Comparison of ENCODE assay signal across 24 cellular contexts in the genomic region with DNA sequence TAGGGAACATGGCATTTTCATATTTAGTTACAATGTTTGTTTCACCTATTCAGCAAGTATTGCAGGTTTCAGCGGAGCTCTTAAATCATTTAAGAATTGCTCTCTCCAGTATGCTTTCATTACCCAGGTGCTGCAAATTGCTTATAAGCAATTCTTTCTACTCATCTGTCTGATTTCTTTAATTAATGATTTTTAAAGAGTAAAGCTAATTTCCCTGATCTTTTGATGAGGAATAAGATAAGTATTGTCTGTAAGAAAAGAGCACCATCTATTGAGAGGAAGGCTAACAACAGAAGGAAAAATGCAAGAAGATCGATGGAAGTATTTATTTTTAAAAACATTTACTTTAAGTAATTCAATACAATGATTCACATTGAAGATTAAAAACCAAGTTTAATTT. TPM values are rescaled to one million over a fixed set of nuclear protein-coding genes. Genes with fewer than 3 reads are reported as not detected.
DNase-seq lines count a peak whose midpoint lies in the region; ATAC-seq and TF ChIP-seq lines count a peak whose summit lies in the region.
"Had no signal": no experiment of that assay in that cellular context is flagged by ENCODE, and none has a peak within 500 bp of the region (broad histone marks: within the 10 kb centered on the region; RNA-seq: fewer than 3 reads in every experiment).

No MANE protein-coding gene starts in this region.

- H2AFZ ChIP-seq in HCT116 (ENCODE audit: low read depth, low read length, poor library complexity, severe bottlenecking) (no peak overlapping the region), hepatocyte (no peak overlapping the region)

- peaks cover 8% of the 10 kb centered on the region for H3K4me1 ChIP-seq in BE2C
- no peaks in the 10 kb centered on the region for H3K4me1 ChIP-seq in HCT116 (ENCODE audit: control insufficient read depth in 1 of 2, insufficient read depth in 2 of 2, low read length in 2 of 2)
- no peaks in the 10 kb centered on the region for H3K4me1 ChIP-seq in hepatocyte (ENCODE audit: insufficient read depth)
- H3K4me1 ChIP-seq in sigmoid colon: no peaks in the 10 kb centered on the region

- H4K20me1 ChIP-seq in HCT116 (ENCODE audit: insufficient read depth): no peaks in the 10 kb centered on the region
- no peaks in the 10 kb centered on the region for H4K20me1 ChIP-seq in hepatocyte (ENCODE audit: insufficient read depth, poor library complexity, severe bottlenecking)

- H3K9me2 ChIP-seq in HCT116 (ENCODE audit: insufficient read depth) (no peaks in the 10 kb centered on the region), hepatocyte (replicated peaks; ENCODE audit: insufficient read depth) (no peaks in the 10 kb centered on the region)

- peak overlapping the region; percentile 83 for H3K4me3 ChIP-seq in BE2C (ENCODE audit: low read depth, low read length)
- no peak overlapping the region for H3K4me3 ChIP-seq in HCT116 (replicated peaks in 1 of 2; ENCODE audit: low read depth in 1 of 2, low read length in 2 of 2)
- no peak overlapping the region for H3K4me3 ChIP-seq in hepatocyte
- H3K4me3 ChIP-seq in sigmoid colon: no peak overlapping the region
- H3K4me3 ChIP-seq: SK-N-MC had no signal

- RAD21 ChIA-PET in HCT116 (lab: Charles Lee; ENCODE audit: low non-redundant PET in 1 of 2, low total read pairs in 2 of 2, uncharacterized antibody in 2 of 2, unreplicated experiment in 2 of 2): no interaction called here

- no peaks in the 10 kb centered on the region for H3K9me3 ChIP-seq in BE2C
- no peaks in the 10 kb centered on the region for H3K9me3 ChIP-seq in HCT116 (ENCODE audit: control insufficient read depth in 1 of 2, insufficient read depth in 1 of 2, low read depth in 1 of 2, low read length in 2 of 2)
- no peaks in the 10 kb centered on the region for H3K9me3 ChIP-seq in hepatocyte (ENCODE audit: low read depth)
- H3K9me3 ChIP-seq in sigmoid colon: no peaks in the 10 kb centered on the region

- POLR2A ChIA-PET in HCT116 (lab: Charles Lee): no interaction called here

- no peak overlapping the region for H3K9ac ChIP-seq in HCT116 (ENCODE audit: low read length)

- H3K36me3 ChIP-seq in BE2C (no peaks in the 10 kb centered on the region), HCT116 (ENCODE audit: control insufficient read depth in 1 of 2, insufficient read depth in 2 of 2, low read length in 2 of 2) (no peaks in the 10 kb centered on the region), hepatocyte (replicated peaks; ENCODE audit: insufficient read depth, low read depth) (no peaks in the 10 kb centered on the region), sigmoid colon (no peaks in the 10 kb centered on the region)

- no peaks in the 10 kb centered on the region for H3K79me2 ChIP-seq in HCT116 (ENCODE audit: insufficient read depth, low read length)
- H3K79me2 ChIP-seq in hepatocyte: no peaks in the 10 kb centered on the region

- intact Hi-C loops in HCT116 (cut with micrococcal nuclease) (loop anchor here (10.0 kb wide), 1 partner anchor 806 kb away; no protein-coding TSS in a partner anchor), sigmoid colon (cut with DNase I) (no loop called here)

- no peak for TF ChIP-seq EP300 in sigmoid colon (IDR thresholded peaks at IDR 0.05)

- 72% methylated on average over 2 of the region's 2 CpGs for WGBS in hepatocyte (ENCODE audit: low lambda C conversion rate, missing lambda C conversion rate)
- 79 to 82% methylated on average over 2 of the region's 2 CpGs for whole genome bisulfite sequencing in sigmoid colon, 2 donors

- TF ChIP-seq CTCF in BE2C (IDR thresholded peaks at IDR 0.05; ENCODE audit: low read depth, low read length) (peak; percentile 42), HCT116 (IDR thresholded peaks at IDR 0.05 in 2 of 3, conservative IDR thresholded peaks at IDR 0.05 in 1 of 3; ENCODE audit: borderline replicate concordance in 1 of 3, insufficient read depth in 1 of 3, low read depth in 2 of 3, low read length in 2 of 3) (no peak), hepatocyte (IDR thresholded peaks at IDR 0.05; ENCODE audit: poor library complexity) (peak; percentile 15), sigmoid colon (IDR thresholded peaks at IDR 0.05) (no peak)

- CTCF ChIA-PET in HCT116 (lab: Charles Lee): interaction anchor here (0.8 to 1.7 kb wide), 2 partner anchors 9 to 810 kb away, joined by 4 to 5 read pairs; no protein-coding TSS in a partner anchor

- TF ChIP-seq POLR2A in HCT116 (IDR thresholded peaks at IDR 0.05; ENCODE audit: borderline replicate concordance, extremely low read depth, insufficient read depth, insufficient read length): no peak
- no peak for TF ChIP-seq POLR2A in sigmoid colon (IDR thresholded peaks at IDR 0.05)

- no peak for DNase-seq in BE2C
- DNase-seq in HCT116 (ENCODE audit: low read depth, low spot score): no peak
- DNase-seq in cerebellar cortex (ENCODE audit: low spot score): peak; percentile 61
- no peak for DNase-seq in hepatocyte (ENCODE audit: low spot score)
- DNase-seq in GM19238 (ENCODE audit: insufficient read length, low spot score): no peak
- DNase-seq in NCI-H748 treated with DMSO at 0.1 percent for 48 hours (lab: John Stamatoyannopoulos, UW): no peak
- DNase-seq in sigmoid colon: no peak
- DNase-seq: ACHN; DMS 273 treated with DMSO at 0.1 percent for 48 hours; DND-41; GDM1; KBM-7; NCI-H1092; NCI-H1436 treated with DMSO at 0.1 percent for 48 hours; NCI-H2029; NCI-H446 treated with DMSO at 0.1 percent for 48 hours; NK-92 treated with Interleukin-12 subunit alpha and Interleukin-12 subunit beta, amount 100 ng/mL, for 24 hours; SHP77; T-cell had no signal

- peak; percentile 36 for TF ChIP-seq RAD21 in HCT116 (IDR thresholded peaks at IDR 0.05; ENCODE audit: low read depth)

- H3K27me3 ChIP-seq in BE2C (no peaks in the 10 kb centered on the region), HCT116 (ENCODE audit: insufficient read depth, low read length) (peaks cover 7% of the 10 kb centered on the region), hepatocyte (peaks cover 27% of the 10 kb centered on the region), sigmoid colon (peaks cover 9 to 18% (median 16%) of the 10 kb centered on the region in 3 donors)

- no peak for ATAC-seq in HCT116
- ATAC-seq: HepG2, T-cell had no signal

- no peak overlapping the region for H3K4me2 ChIP-seq in HCT116 (ENCODE audit: low read length)
- H3K4me2 ChIP-seq in hepatocyte: no peak overlapping the region

- no TSS peak for BruUV-seq in HCT116 (replicated peaks; lab: Mats Ljungman, UMichigan)

- H3K27ac ChIP-seq in HCT116 (ENCODE audit: low read depth, low read length): no peak overlapping the region
- H3K27ac ChIP-seq in hepatocyte: no peak overlapping the region
- no peak overlapping the region for H3K27ac ChIP-seq in sigmoid colon
- H3K27ac ChIP-seq: C4-2B, SK-N-MC had no signal

TF ChIP-seq in HCT116, 20 proteins besides CTCF, POLR2A, EP300 and RAD21:
- TF ChIP-seq YY1 (IDR thresholded peaks at IDR 0.05; ENCODE audit: extremely low read depth, insufficient replicate concordance, low read depth, low read length) (no peak), FOSL1 (IDR thresholded peaks at IDR 0.05; ENCODE audit: low read depth) (no peak), SP1 (IDR thresholded peaks at IDR 0.05; ENCODE audit: low read depth) (no peak), EZH2 (IDR thresholded peaks at IDR 0.05) (no peak), CBX3 (IDR thresholded peaks at IDR 0.05; ENCODE audit: low read depth) (no peak), EZH2phosphoT487 (IDR thresholded peaks at IDR 0.05; ENCODE audit: borderline replicate concordance) (no peak), EGR1 (IDR thresholded peaks at IDR 0.05; ENCODE audit: low read depth) (no peak), ZFX (IDR thresholded peaks at IDR 0.05) (no peak), ELF1 (IDR thresholded peaks at IDR 0.05; ENCODE audit: borderline replicate concordance, low read depth) (no peak)
- TF ChIP-seq, protein P1, sequence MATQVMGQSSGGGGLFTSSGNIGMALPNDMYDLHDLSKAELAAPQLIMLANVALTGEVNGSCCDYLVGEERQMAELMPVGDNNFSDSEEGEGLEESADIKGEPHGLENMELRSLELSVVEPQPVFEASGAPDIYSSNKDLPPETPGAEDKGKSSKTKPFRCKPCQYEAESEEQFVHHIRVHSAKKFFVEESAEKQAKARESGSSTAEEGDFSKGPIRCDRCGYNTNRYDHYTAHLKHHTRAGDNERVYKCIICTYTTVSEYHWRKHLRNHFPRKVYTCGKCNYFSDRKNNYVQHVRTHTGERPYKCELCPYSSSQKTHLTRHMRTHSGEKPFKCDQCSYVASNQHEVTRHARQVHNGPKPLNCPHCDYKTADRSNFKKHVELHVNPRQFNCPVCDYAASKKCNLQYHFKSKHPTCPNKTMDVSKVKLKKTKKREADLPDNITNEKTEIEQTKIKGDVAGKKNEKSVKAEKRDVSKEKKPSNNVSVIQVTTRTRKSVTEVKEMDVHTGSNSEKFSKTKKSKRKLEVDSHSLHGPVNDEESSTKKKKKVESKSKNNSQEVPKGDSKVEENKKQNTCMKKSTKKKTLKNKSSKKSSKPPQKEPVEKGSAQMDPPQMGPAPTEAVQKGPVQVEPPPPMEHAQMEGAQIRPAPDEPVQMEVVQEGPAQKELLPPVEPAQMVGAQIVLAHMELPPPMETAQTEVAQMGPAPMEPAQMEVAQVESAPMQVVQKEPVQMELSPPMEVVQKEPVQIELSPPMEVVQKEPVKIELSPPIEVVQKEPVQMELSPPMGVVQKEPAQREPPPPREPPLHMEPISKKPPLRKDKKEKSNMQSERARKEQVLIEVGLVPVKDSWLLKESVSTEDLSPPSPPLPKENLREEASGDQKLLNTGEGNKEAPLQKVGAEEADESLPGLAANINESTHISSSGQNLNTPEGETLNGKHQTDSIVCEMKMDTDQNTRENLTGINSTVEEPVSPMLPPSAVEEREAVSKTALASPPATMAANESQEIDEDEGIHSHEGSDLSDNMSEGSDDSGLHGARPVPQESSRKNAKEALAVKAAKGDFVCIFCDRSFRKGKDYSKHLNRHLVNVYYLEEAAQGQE (IDR thresholded peaks at IDR 0.05; ENCODE audit: low read depth): no peak
- TF ChIP-seq, protein P2, sequence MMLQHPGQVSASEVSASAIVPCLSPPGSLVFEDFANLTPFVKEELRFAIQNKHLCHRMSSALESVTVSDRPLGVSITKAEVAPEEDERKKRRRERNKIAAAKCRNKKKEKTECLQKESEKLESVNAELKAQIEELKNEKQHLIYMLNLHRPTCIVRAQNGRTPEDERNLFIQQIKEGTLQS (IDR thresholded peaks at IDR 0.05): no peak
- TF ChIP-seq, protein P3, sequence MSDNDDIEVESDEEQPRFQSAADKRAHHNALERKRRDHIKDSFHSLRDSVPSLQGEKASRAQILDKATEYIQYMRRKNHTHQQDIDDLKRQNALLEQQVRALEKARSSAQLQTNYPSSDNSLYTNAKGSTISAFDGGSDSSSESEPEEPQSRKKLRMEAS (IDR thresholded peaks at IDR 0.05): no peak

RNA-seq across cellular contexts. Expression of a gene that starts 2.0 kb away (rescaled TPM):
- 12.8 TPM for polyA plus RNA-seq in BE2C (2012; ENCODE audit: insufficient read depth, insufficient read length, low read depth)
- not detected for total RNA-seq in HCT116 (2021; ENCODE audit: unreplicated experiment)
- not detected in 2 replicates for polyA plus RNA-seq in HCT116 (2012)
- not detected in 2 replicates for total RNA-seq in hepatocyte
- not detected in 2 replicates for polyA plus RNA-seq in hepatocyte
- total RNA-seq in sigmoid colon: 1 to 10 TPM in 1 of 4 donors, under 1 TPM in 3; 0.41 to 3.3 (median 0.60) TPM
- polyA plus RNA-seq in sigmoid colon: under 1 TPM in 1 of 3 donors, not detected in 2; 0.19 TPM
- total RNA-seq: H1, HepG2, OCI-LY7, T-cell had no signal
- polyA plus RNA-seq: H1, HepG2 had no signal

Comparison
In these comparisons a context has a peak if more than half of its experiments do, and no peak if none do; other contexts are left out.
1. CTCF ChIP-seq: peak in BE2C (single experiment) and hepatocyte (single experiment); none in HCT116 (0 of 3) and sigmoid colon (0 of 4).